Comparison of ENCODE assay signal across 8 cellular contexts in the genomic region with DNA sequence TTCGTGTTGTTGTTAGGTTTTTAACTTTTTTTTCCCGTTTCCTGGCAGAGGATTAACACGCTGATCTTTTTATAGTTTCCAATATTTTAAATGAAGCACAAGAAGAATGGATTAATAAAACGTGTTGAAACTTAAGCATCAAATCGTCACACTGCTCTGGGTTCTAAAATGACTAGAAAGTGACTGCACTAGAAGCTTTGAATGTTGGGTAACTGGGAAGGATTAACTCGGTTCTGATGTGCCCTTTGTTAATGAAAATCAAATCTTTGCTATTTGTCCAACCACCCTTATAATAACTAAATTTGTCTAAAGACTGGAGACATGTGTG.
A peak's percentile ranks its signal among the peaks of the same experiment; 100 is the strongest.
DNase-seq lines count a peak whose midpoint lies in the region; ATAC-seq, FAIRE-seq and TF ChIP-seq lines count a peak whose summit lies in the region.

No MANE protein-coding gene starts in this region.

- no peaks in the 10 kb centered on the region for H3K36me3 ChIP-seq in K562 (ENCODE audit: control insufficient read depth, insufficient read depth, low read length)

- TF ChIP-seq CTCF in K562 (IDR thresholded peaks at IDR 0.05 in 2 of 3, conservative IDR thresholded peaks at IDR 0.05 in 1 of 3; ENCODE audit: insufficient read depth in 2 of 3, low read depth in 1 of 3, low read length in 3 of 3) (no peak), mesothelial cell of epicardium (IDR thresholded peaks at IDR 0.05; ENCODE audit: unreplicated experiment) (no peak)

- no peak for TF ChIP-seq RAD21 in K562 (CRISPR knock-in tag; conservative IDR thresholded peaks at IDR 0.05 in 1 of 2, IDR thresholded peaks at IDR 0.05 in 1 of 2)

- peak overlapping the region; percentile 54 to 88; a peak in 3 of 4 replicates for H3K9ac ChIP-seq in K562 (ENCODE audit: insufficient read depth in 1 of 2, low read depth in 2 of 2, low read length in 2 of 2)

- TF ChIP-seq EP300 in K562 (IDR thresholded peaks at IDR 0.05; ENCODE audit: low read length): no peak; the same call in 1 of the 2 replicates

- peaks cover 3% of the 10 kb centered on the region; the same call in 1 of the 2 replicates for H3K9me3 ChIP-seq in K562 (replicated peaks; ENCODE audit: control insufficient read depth, insufficient read depth, low read depth, low read length)

- H3K4me1 Mint-ChIP-seq in mesothelial cell of epicardium: peaks cover 18% of the 10 kb centered on the region

- ATAC-seq in GM18511 (IDR thresholded peaks at IDR 0.05; ENCODE audit: unreplicated experiment): peak; percentile 18
- ATAC-seq in HG02943 (IDR thresholded peaks at IDR 0.05; ENCODE audit: low read depth, unreplicated experiment): peak; percentile 4
- no peak for ATAC-seq in K562
- no peak for ATAC-seq in HG03175 (IDR thresholded peaks at IDR 0.05; ENCODE audit: unreplicated experiment)

- peak overlapping the region; percentile 89 for H3K4me2 ChIP-seq in K562 (ENCODE audit: insufficient read depth, low read length)

- H3K27me3 ChIP-seq in K562 (ENCODE audit: control insufficient read depth in 2 of 2, insufficient read depth in 2 of 2, low read length in 2 of 2): no peaks in the 10 kb centered on the region

- 7% methylated on average over 6 of the region's 6 CpGs for WGBS in K562 (ENCODE audit: insufficient coverage, low coverage, missing lambda C conversion rate)

- H3K27ac Mint-ChIP-seq in mesothelial cell of epicardium: peak overlapping the region; percentile 90

- peaks cover 16 to 21% of the 10 kb centered on the region in 2 experiments; a peak in 3 of 5 replicates for H3K4me1 ChIP-seq in K562 (replicated peaks in 1 of 2; ENCODE audit: control insufficient read depth in 2 of 2, insufficient read depth in 2 of 2, low read length in 2 of 2)

- in situ Hi-C loops in K562 (cut with MboI): no loop called here

- peaks cover 2% of the 10 kb centered on the region for H3K36me3 Mint-ChIP-seq in mesothelial cell of epicardium

- peaks cover 3% of the 10 kb centered on the region for H3K27me3 Mint-ChIP-seq in mesothelial cell of epicardium (ENCODE audit: low read depth)

- peak overlapping the region; percentile 81 for H3K4me3 Mint-ChIP-seq in mesothelial cell of epicardium

- CTCF ChIA-PET in K562 (lab: Yijun Ruan, JAX; ENCODE audit: low intra/inter-chr PET ratio): interaction anchor here (0.6 to 0.8 kb wide), 2 partner anchors 14 to 104 kb away, joined by 3 to 5 read pairs; no protein-coding TSS in a partner anchor

- H4K20me1 ChIP-seq in K562 (replicated peaks; ENCODE audit: control insufficient read depth, insufficient read depth, low read length): no peaks in the 10 kb centered on the region

- DNase-seq in K562 (ENCODE audit: extremely low read depth in 1 of 4, low spot score in 3 of 4): no peak
- DNase-seq in mesothelial cell of epicardium (ENCODE audit: low spot score in 2 of 2, unreplicated experiment in 2 of 2): no peak
- DNase-seq in iPS-NIHi11 (ENCODE audit: low spot score): no peak
- no peak for DNase-seq in D341Med (ENCODE audit: low spot score)
- DNase-seq in effector CD4-positive, alpha-beta T cell: no peak

- H2AFZ ChIP-seq in K562 (ENCODE audit: low read depth, low read length): peak overlapping the region; percentile 96

- POLR2A ChIA-PET in K562 (lab: Yijun Ruan, JAX): interaction anchor here (0.7 to 2.1 kb wide), 15 partner anchors 9 to 138 kb away, joined by 3 to 17 read pairs (median 5); partner anchors contain the start of gene ARRDC3

- peaks cover 15% of the 10 kb centered on the region for H3K9me3 Mint-ChIP-seq in mesothelial cell of epicardium

- H3K27ac ChIP-seq in K562 (ENCODE audit: extremely low read depth, low read depth, low read length): peak overlapping the region; percentile 84

- BruUV-seq in K562 (replicated peaks; lab: Mats Ljungman, UMichigan): TSS peak; percentile 72

- intact Hi-C loops in K562 (cut with micrococcal nuclease): loop anchor here (2.0 kb wide), 1 partner anchor 100 kb away; no protein-coding TSS in a partner anchor

- H3K9me1 ChIP-seq in K562 (ENCODE audit: control insufficient read depth, insufficient read depth, low read length): no peaks in the 10 kb centered on the region

- TF ChIP-seq POLR2A in K562 (conservative IDR thresholded peaks at IDR 0.05): no peak

- no peak for FAIRE-seq in K562 (lab: Jason Lieb, UNC)

- peak overlapping the region; percentile 39 for H3K4me3 ChIP-seq in K562

- H3K79me2 ChIP-seq in K562 (ENCODE audit: control insufficient read depth, insufficient read depth, low read length): no peaks in the 10 kb centered on the region

TF ChIP-seq in K562, 482 proteins besides CTCF, POLR2A, EP300 and RAD21 (continues in another document):
- TF ChIP-seq PHF21A (IDR thresholded peaks at IDR 0.05; ENCODE audit: borderline replicate concordance, low read depth) (no peak), CEBPB (tag; IDR thresholded peaks at IDR 0.05) (peak; percentile 43; the same call in 1 of the 2 replicates), ZNF449 (CRISPR knock-in tag; IDR thresholded peaks at IDR 0.05) (0 out of 2 replicates have a peak, but pooled peaks have one; percentile 17), CLOCK (CRISPR knock-in tag; IDR thresholded peaks at IDR 0.05; ENCODE audit: borderline replicate concordance) (no peak), TEAD1 (CRISPR knock-in tag; IDR thresholded peaks at IDR 0.05) (0 out of 4 replicates have a peak, but pooled peaks of 1 of the 2 experiments have one; percentile 27), RHOXF2B (CRISPR knock-in tag; conservative IDR thresholded peaks at IDR 0.05) (no peak), ZKSCAN8 (CRISPR knock-in tag; IDR thresholded peaks at IDR 0.05) (0 out of 2 replicates have a peak, but pooled peaks have one; percentile 20), ZBED1 (IDR thresholded peaks at IDR 0.05) (no peak), ZNF3 (CRISPR knock-in tag; IDR thresholded peaks at IDR 0.05) (no peak), NFRKB (IDR thresholded peaks at IDR 0.05; ENCODE audit: low read depth) (peak; percentile 9), POLR2H (tag; IDR thresholded peaks at IDR 0.05; ENCODE audit: low read depth) (peak; percentile 39), ZFP1 (CRISPR knock-in tag; IDR thresholded peaks at IDR 0.05) (peak; percentile 44; the same call in 1 of the 2 replicates), ZNF695 (CRISPR knock-in tag; IDR thresholded peaks at IDR 0.05) (no peak), ELF1 (tag; IDR thresholded peaks at IDR 0.05) (no peak; the same call in 1 of the 2 replicates), HNRNPH1 (optimal IDR thresholded peaks at IDR 0.05; ENCODE audit: low read depth, low read length) (no peak), ZNF395 (CRISPR knock-in tag; IDR thresholded peaks at IDR 0.05) (0 out of 2 replicates have a peak, but pooled peaks have one; percentile 16), EP400 (IDR thresholded peaks at IDR 0.05) (peak; percentile 10; the same call in 1 of the 2 replicates), STAT5A (IDR thresholded peaks at IDR 0.05; ENCODE audit: borderline replicate concordance, low read length) (no peak), ZNF282 (CRISPR knock-in tag; IDR thresholded peaks at IDR 0.05) (no peak), ZNF589 (CRISPR knock-in tag; IDR thresholded peaks at IDR 0.05; ENCODE audit: low read depth) (peak; percentile 7)

Comparison
In these comparisons a context has a peak if more than half of its experiments do, and no peak if none do; other contexts are left out.
1. ATAC-seq: peak in GM18511 (single experiment) and HG02943 (single experiment); none in K562 (single experiment) and HG03175 (single experiment).